Comparison of ENCODE assay signal across 27 cellular contexts in the genomic region with DNA sequence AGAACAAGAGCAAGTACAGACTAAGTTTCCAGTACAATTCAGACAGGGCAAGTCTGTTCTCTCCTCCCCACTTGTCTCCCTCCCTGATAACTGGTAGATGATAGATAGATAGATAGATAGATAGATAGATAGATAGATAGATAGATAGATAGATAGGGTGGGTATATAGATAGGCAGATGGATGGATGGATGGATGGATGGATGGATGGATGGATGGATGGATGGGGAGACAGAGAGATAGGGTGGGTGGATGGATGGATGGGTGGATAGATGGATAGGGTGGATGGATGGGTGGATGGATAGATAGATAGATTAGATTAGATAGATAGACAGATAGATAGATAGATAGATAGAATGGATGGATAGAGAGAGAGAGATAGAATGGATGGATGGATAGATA.
"Had no signal": no experiment of that assay in that cellular context is flagged by ENCODE, and none has a peak within 500 bp of the region (broad histone marks: within the 10 kb centered on the region; RNA-seq: fewer than 3 reads in every experiment).

No MANE protein-coding gene starts in this region.

- H3K4me1 ChIP-seq: stomach, suprapubic skin, testis, tibial artery, transverse colon, upper lobe of left lung, upper lobe of right lung, uterus, vagina had no signal

- FAIRE-seq: urothelium cell line had no signal

- H3K4me3 ChIP-seq: stomach, suprapubic skin, testis, thoracic aorta, thyroid gland, tibial artery, tibial nerve, transverse colon, upper lobe of left lung, upper lobe of right lung, uterus, vagina had no signal

- H3K27me3 ChIP-seq: stomach, suprapubic skin, testis, thyroid gland, tibial artery, tibial nerve, transverse colon, upper lobe of left lung, upper lobe of right lung, uterus, vagina had no signal

- H3K27ac ChIP-seq: stomach, suprapubic skin, testis, thoracic aorta, thyroid gland, tibial artery, tibial nerve, transverse colon, upper lobe of left lung, upper lobe of right lung, uterus, vagina had no signal

- DNase-seq: stimulated activated CD4-positive, alpha-beta T cell treated with anti-CD3 and anti-CD28 coated beads, Interleukin-2, amount 100 ng/mL, for 48 hours; stimulated activated CD4-positive, alpha-beta T cell treated with anti-CD3 and anti-CD28 coated beads, Interleukin-4, amount 100 ng/mL, for 1 hour; stimulated activated CD4-positive, alpha-beta T cell treated with anti-CD3 and anti-CD28 coated beads, Interleukin-4, amount 100 ng/mL, for 24 hours; stimulated activated CD4-positive, alpha-beta T cell treated with anti-CD3 and anti-CD28 coated beads, Interleukin-4, amount 100 ng/mL, for 4 hours; stimulated activated CD8-positive, alpha-beta memory T cell treated with anti-CD3 and anti-CD28 coated beads, Interleukin-4, amount 100 ng/mL, for 48 hours; stimulated activated naive B cell treated with anti-CD40 and anti-IgM and Interleukin-4, amounts not matched to agents 10 μg/mL and 1 μg/mL and 100 μg/mL, for 72 hours; stimulated activated naive CD4-positive, alpha-beta T cell; stimulated activated naive CD4-positive, alpha-beta T cell treated with Interleukin-2 at 50 U/mL for 16 hours; stimulated activated naive CD8-positive, alpha-beta T cell treated with anti-CD3 and anti-CD28 coated beads, Interleukin-15, amount 100 ng/mL, for 72 hours; stimulated activated naive CD8-positive, alpha-beta T cell treated with anti-CD3 and anti-CD28 coated beads, Interleukin-15, Interleukin-2, amounts not matched to agents 100 U/mL and 50 U/mL, for 24 hours; stomach; substantia nigra; testis; thyroid gland; tibial artery; transverse colon; trophoblast cell; upper lobe of left lung; upper lobe of right lung; uterus had no signal

- ATAC-seq: stimulated activated effector memory CD8-positive, alpha-beta T cell treated with anti-CD3 and anti-CD28 coated beads, Interleukin-12 subunit alpha, Interleukin-12 subunit beta, amount 100 ng/mL, for 72 hours; stimulated activated memory B cell treated with anti-CD40 and anti-IgM and Interleukin-4, amounts not matched to agents 10 μg/mL and 1 μg/mL and 100 μg/mL, for 72 hours; stimulated activated naive B cell treated with anti-CD40 and anti-IgM and Interleukin-4, amounts not matched to agents 10 μg/mL and 1 μg/mL and 100 μg/mL, for 72 hours; stimulated activated naive CD8-positive, alpha-beta T cell treated with anti-CD3 and anti-CD28 coated beads, Interleukin-15, amount 100 ng/mL, for 72 hours; stimulated activated naive CD8-positive, alpha-beta T cell treated with anti-CD3 and anti-CD28 coated beads, Interleukin-15, Interleukin-2, amounts not matched to agents 100 U/mL and 50 U/mL, for 24 hours; upper lobe of right lung had no signal

- H3K36me3 ChIP-seq: stomach, suprapubic skin, thoracic aorta, thyroid gland, tibial artery, tibial nerve, transverse colon, upper lobe of left lung, upper lobe of right lung, uterus, vagina had no signal

- H3K9me3 ChIP-seq: stomach, suprapubic skin, testis, thoracic aorta, thyroid gland, tibial artery, tibial nerve, transverse colon, upper lobe of left lung, upper lobe of right lung, uterus, vagina had no signal
